In genomic region chr14:104396682-104397470, GRCh38 we compare ENCODE assay signal across 13 cellular contexts.
A peak's percentile ranks its signal among the peaks of the same experiment; 100 is the strongest.
DNase-seq lines count a peak whose midpoint lies in the region; ATAC-seq and TF ChIP-seq lines count a peak whose summit lies in the region.
"Had no signal": no experiment of that assay in that cellular context is flagged by ENCODE, and none has a peak within 500 bp of the region (broad histone marks: within the 10 kb centered on the region; RNA-seq: fewer than 3 reads in every experiment).

No MANE protein-coding gene starts in this region.

- H3K18ac ChIP-seq in H9 (ENCODE audit: insufficient read length, low read depth, low read length), result no peak overlapping the region

- H3K9me3 Mint-ChIP-seq in CD4-positive, alpha-beta T cell, result no peaks in the 10 kb centered on the region
- H3K9me3 Mint-ChIP-seq in H9, result peaks cover 24 to 34% of the 10 kb centered on the region in 2 experiments
- peaks cover 2 to 11% (median 6%) of the 10 kb centered on the region in 6 donors for H3K9me3 Mint-ChIP-seq in immature natural killer cell
- peaks cover 10 to 21% of the 10 kb centered on the region in 2 donors for H3K9me3 Mint-ChIP-seq in stimulated activated naive B cell treated with anti-CD40 and anti-IgM and Interleukin-4, amounts not matched to agents 10 μg/mL and 1 μg/mL and 100 μg/mL, for 72 hours

- no peak overlapping the region for H3T11ph ChIP-seq in H9 (ENCODE audit: low read length)

- H4K8ac ChIP-seq in H9 (replicated peaks; ENCODE audit: insufficient read length, low read depth, low read length), result no peak overlapping the region

- H3K4me3 ChIP-seq in WERI-Rb-1 (ENCODE audit: low read depth, low read length), result no peak overlapping the region
- H3K4me3 ChIP-seq: SJCRH30 had no signal

- H3K4me2 ChIP-seq in H9 (ENCODE audit: insufficient read depth, insufficient read length, low read length), result no peak overlapping the region

- no peak for DNase-seq in CD4-positive, alpha-beta T cell
- peak; percentile 9 for DNase-seq in H9
- no peak for DNase-seq in immature natural killer cell
- DNase-seq in stimulated activated naive B cell treated with anti-CD40 and anti-IgM and Interleukin-4, amounts not matched to agents 10 μg/mL and 1 μg/mL and 100 μg/mL, for 72 hours, result no peak
- DNase-seq in WERI-Rb-1, result no peak
- no peak for DNase-seq in NCI-H146 treated with DMSO at 0.1 percent for 48 hours (lab: John Stamatoyannopoulos, UW; ENCODE audit: unreplicated experiment)
- DNase-seq: Kasumi-1, NCI-H1417 treated with DMSO at 0.1 percent for 48 hours, NCI-H2081, NCI-H226, OCI-M1 had no signal

- CTCF ChIA-PET in CD4-positive, alpha-beta T cell (lab: Charles Lee), result no interaction called here

- H2BK12ac ChIP-seq in H9 (ENCODE audit: insufficient read length, low read depth, low read length), result no peak overlapping the region

- H4K20me1 ChIP-seq in H9 (ENCODE audit: control insufficient read depth, insufficient read depth, insufficient read length), result no peaks in the 10 kb centered on the region

- H3K4me3 Mint-ChIP-seq in CD4-positive, alpha-beta T cell, result peak overlapping the region; percentile 38
- no peak overlapping the region for H3K4me3 Mint-ChIP-seq in H9
- peak overlapping the region; percentile 9 to 63 (median 46) for H3K4me3 Mint-ChIP-seq in immature natural killer cell
- H3K4me3 Mint-ChIP-seq in stimulated activated naive B cell treated with anti-CD40 and anti-IgM and Interleukin-4, amounts not matched to agents 10 μg/mL and 1 μg/mL and 100 μg/mL, for 72 hours, result no peak overlapping the region

- H3K27ac ChIP-seq in CD4-positive, alpha-beta T cell (ENCODE audit: low read depth, low read length), result no peak overlapping the region
- H3K27ac ChIP-seq in H9 (ENCODE audit: insufficient read length, low read depth, low read length) (no peak overlapping the region), WERI-Rb-1 (no peak overlapping the region)
- H3K27ac ChIP-seq: SJCRH30 had no signal

- H2AFZ ChIP-seq in H9 (ENCODE audit: low read length), result no peak overlapping the region

- H3K23ac ChIP-seq in H9 (ENCODE audit: insufficient read length, low read depth, low read length), result no peak overlapping the region

- H3K23me2 ChIP-seq in H9 (ENCODE audit: insufficient read length, low read depth, low read length, poor library complexity, severe bottlenecking), result no peaks in the 10 kb centered on the region

- no peak overlapping the region for H2BK120ac ChIP-seq in H9 (ENCODE audit: low read depth, low read length, poor library complexity, severe bottlenecking)

- H3K56ac ChIP-seq in H9 (ENCODE audit: insufficient read length, low read depth, low read length), result no peak overlapping the region

- H3K27me3 ChIP-seq in CD4-positive, alpha-beta T cell (ENCODE audit: control insufficient read depth, insufficient read depth, low read length), result no peaks in the 10 kb centered on the region
- no peaks in the 10 kb centered on the region for H3K27me3 ChIP-seq in H9 (ENCODE audit: insufficient read depth, low read length)
- H3K27me3 ChIP-seq in WERI-Rb-1 (ENCODE audit: insufficient read depth, low read depth, severe bottlenecking), result no peaks in the 10 kb centered on the region

- peaks cover 8% of the 10 kb centered on the region for H3K9me3 ChIP-seq in CD4-positive, alpha-beta T cell (ENCODE audit: control insufficient read depth, low read length)
- no peaks in the 10 kb centered on the region for H3K9me3 ChIP-seq in H9 (ENCODE audit: control insufficient read depth, low read depth, low read length)
- H3K9me3 ChIP-seq in WERI-Rb-1 (ENCODE audit: severe bottlenecking), result no peaks in the 10 kb centered on the region

- H4K91ac ChIP-seq in H9 (ENCODE audit: insufficient read length, low read depth, low read length), result no peak overlapping the region

- H3K4ac ChIP-seq in H9 (ENCODE audit: low read depth, low read length), result no peak overlapping the region

- H3K4me1 Mint-ChIP-seq in CD4-positive, alpha-beta T cell (ENCODE audit: low read depth), result peaks cover 63% of the 10 kb centered on the region
- H3K4me1 Mint-ChIP-seq in H9 (peaks cover 18 to 31% of the 10 kb centered on the region in 2 experiments), immature natural killer cell (peaks cover 64 to 68% of the 10 kb centered on the region in 2 donors)
- peaks cover 22 to 47% of the 10 kb centered on the region in 2 donors for H3K4me1 Mint-ChIP-seq in stimulated activated naive B cell treated with anti-CD40 and anti-IgM and Interleukin-4, amounts not matched to agents 10 μg/mL and 1 μg/mL and 100 μg/mL, for 72 hours

- peak overlapping the region; percentile 68 for H3K27ac Mint-ChIP-seq in CD4-positive, alpha-beta T cell
- peak overlapping the region in 2 of 3 experiments; percentile 37 to 46; a peak in 1 of 7 replicates for H3K27ac Mint-ChIP-seq in H9
- H3K27ac Mint-ChIP-seq in immature natural killer cell, result peak overlapping the region in 5 of 6 donors; percentile 9 to 85 (median 57)
- H3K27ac Mint-ChIP-seq in stimulated activated naive B cell treated with anti-CD40 and anti-IgM and Interleukin-4, amounts not matched to agents 10 μg/mL and 1 μg/mL and 100 μg/mL, for 72 hours, result peak overlapping the region; percentile 37

- no peak overlapping the region; the same call in 1 of the 2 replicates for H3K14ac ChIP-seq in H9 (ENCODE audit: insufficient read depth, low read length)

- H3K79me1 ChIP-seq in H9 (ENCODE audit: insufficient read depth, low read depth, low read length, poor library complexity, severe bottlenecking), result no peaks in the 10 kb centered on the region

- no peaks in the 10 kb centered on the region for H3K36me3 ChIP-seq in WERI-Rb-1
- H3K36me3 ChIP-seq: SJCRH30 had no signal

- no peak overlapping the region for H3K9ac ChIP-seq in H9 (ENCODE audit: extremely low read depth, insufficient read length, low read length)

- intact Hi-C loops in CD4-positive, alpha-beta T cell (cut with DNase I, micrococcal nuclease), result no loop called here

- H2BK15ac ChIP-seq in H9 (ENCODE audit: low read depth, low read length), result no peak overlapping the region

- ATAC-seq in CD4-positive, alpha-beta T cell (ENCODE audit: poor library complexity), result no peak
- ATAC-seq in stimulated activated naive B cell treated with anti-CD40 and anti-IgM and Interleukin-4, amounts not matched to agents 10 μg/mL and 1 μg/mL and 100 μg/mL, for 72 hours (replicated peaks), result no peak
- ATAC-seq in HG03457 (IDR thresholded peaks at IDR 0.05; ENCODE audit: unreplicated experiment), result no peak

- POLR2A ChIA-PET in CD4-positive, alpha-beta T cell (lab: Charles Lee), result no interaction called here

- no peak overlapping the region for H2BK5ac ChIP-seq in H9 (ENCODE audit: insufficient read length, low read length)

- TF ChIP-seq CTCF in CD4-positive, alpha-beta T cell (IDR thresholded peaks at IDR 0.05), result no peak
- TF ChIP-seq CTCF in H9 (conservative IDR thresholded peaks at IDR 0.05) (no peak), WERI-Rb-1 (IDR thresholded peaks at IDR 0.05; ENCODE audit: low read depth, low read length) (no peak)

- H2BK20ac ChIP-seq in H9 (ENCODE audit: low read depth, low read length, poor library complexity, severe bottlenecking), result no peak overlapping the region

- H3K79me2 ChIP-seq in H9 (ENCODE audit: insufficient read depth, low read length), result no peaks in the 10 kb centered on the region

- H3K4me1 ChIP-seq in H9 (ENCODE audit: insufficient read depth, low read length), result no peaks in the 10 kb centered on the region
- H3K4me1 ChIP-seq: SJCRH30 had no signal

- no peak overlapping the region for H4K5ac ChIP-seq in H9 (ENCODE audit: insufficient read length, low read depth, low read length)

- H3K27me3 Mint-ChIP-seq in CD4-positive, alpha-beta T cell, result no peaks in the 10 kb centered on the region
- H3K27me3 Mint-ChIP-seq in H9 (ENCODE audit: low read depth) (peaks cover 6% of the 10 kb centered on the region; the same call in 1 of the 2 replicates), immature natural killer cell (ENCODE audit: low read depth in 3 of 3) (peaks cover 2 to 7% (median 5%) of the 10 kb centered on the region in 3 donors)
- peaks cover 0 to 6% of the 10 kb centered on the region in 2 donors for H3K27me3 Mint-ChIP-seq in stimulated activated naive B cell treated with anti-CD40 and anti-IgM and Interleukin-4, amounts not matched to agents 10 μg/mL and 1 μg/mL and 100 μg/mL, for 72 hours

- peaks cover 4% of the 10 kb centered on the region for H3K36me3 Mint-ChIP-seq in CD4-positive, alpha-beta T cell (ENCODE audit: low read depth)
- peaks cover 11 to 33% (median 11%) of the 10 kb centered on the region in 3 experiments for H3K36me3 Mint-ChIP-seq in H9 (ENCODE audit: insufficient read depth in 1 of 3, low read depth in 3 of 3)
- H3K36me3 Mint-ChIP-seq in immature natural killer cell, result peaks cover 3 to 12% (median 7%) of the 10 kb centered on the region in 3 donors
- H3K36me3 Mint-ChIP-seq in stimulated activated naive B cell treated with anti-CD40 and anti-IgM and Interleukin-4, amounts not matched to agents 10 μg/mL and 1 μg/mL and 100 μg/mL, for 72 hours, result peaks cover 9 to 10% of the 10 kb centered on the region in 2 donors

- H2AK5ac ChIP-seq in H9 (ENCODE audit: insufficient read length, low read length), result no peak overlapping the region

- WGBS in H9 (ENCODE audit: extremely low coverage, insufficient read length, low lambda C conversion rate), result no CpG with 5 or more reads among the region's 17 CpGs

Comparison
In these comparisons a context has a peak if more than half of its experiments do, and no peak if none do; other contexts are left out.
1. H3K4me3 Mint-ChIP-seq: peak in CD4-positive, alpha-beta T cell (single experiment) and immature natural killer cell (5 of 5); none in H9 (0 of 2) and stimulated activated naive B cell treated with anti-CD40 and anti-IgM and Interleukin-4, amounts not matched to agents 10 μg/mL and 1 μg/mL and 100 μg/mL, for 72 hours (0 of 2).
2. Peak in every context shown above with its lines, with median percentiles within 50 percentile points of each other: H3K27ac Mint-ChIP-seq.